Comparison of ENCODE assay signal across 9 cellular contexts in genomic region chr17:41496803-41497484, GRCh38. TPM values are rescaled to one million over a fixed set of nuclear protein-coding genes. Genes with fewer than 3 reads are reported as not detected.
A peak's percentile ranks its signal among the peaks of the same experiment; 100 is the strongest.
DNase-seq lines count a peak whose midpoint lies in the region; ATAC-seq lines count a peak whose summit lies in the region.
"Had no signal": no experiment of that assay in that cellular context is flagged by ENCODE, and none has a peak within 500 bp of the region (broad histone marks: within the 10 kb centered on the region; RNA-seq: fewer than 3 reads in every experiment).

No MANE protein-coding gene starts in this region.

- H3K9me3 ChIP-seq in Karpas-422 (ENCODE audit: low read length) (no peaks in the 10 kb centered on the region), skeletal muscle satellite cell (replicated peaks; ENCODE audit: low read length) (no peaks in the 10 kb centered on the region)

- POLR2A ChIA-PET in activated naive CD8-positive, alpha-beta T cell treated with anti-CD3 and anti-CD28 coated beads, Interleukin-2, amount 10 ng/mL, durations not matched to agents 7 days and 5 days (lab: Charles Lee) = no interaction called here

- H3K27me3 ChIP-seq in Karpas-422 (ENCODE audit: low read length) = no peaks in the 10 kb centered on the region
- H3K27me3 ChIP-seq in skeletal muscle satellite cell (ENCODE audit: control insufficient read depth, insufficient read depth, low read length) = no peaks in the 10 kb centered on the region

- no peak overlapping the region for H3K9ac ChIP-seq in Karpas-422 (ENCODE audit: low read length)
- H3K9ac ChIP-seq in skeletal muscle satellite cell (ENCODE audit: low read depth, low read length) = no peak overlapping the region

- H3K9me2 ChIP-seq in Karpas-422 (replicated peaks; ENCODE audit: insufficient read depth, low read length) = no peaks in the 10 kb centered on the region

- H3K27ac Mint-ChIP-seq in activated naive CD8-positive, alpha-beta T cell treated with anti-CD3 and anti-CD28 coated beads, Interleukin-2, amount 10 ng/mL, durations not matched to agents 7 days and 5 days = peak overlapping the region; percentile 68

- H3K27me3 Mint-ChIP-seq in activated naive CD8-positive, alpha-beta T cell treated with anti-CD3 and anti-CD28 coated beads, Interleukin-2, amount 10 ng/mL, durations not matched to agents 7 days and 5 days = no peaks in the 10 kb centered on the region

- H3K79me2 ChIP-seq in Karpas-422 (ENCODE audit: low read length) = no peaks in the 10 kb centered on the region

- H3K4me3 Mint-ChIP-seq in activated naive CD8-positive, alpha-beta T cell treated with anti-CD3 and anti-CD28 coated beads, Interleukin-2, amount 10 ng/mL, durations not matched to agents 7 days and 5 days = peak overlapping the region; percentile 33

- no peak overlapping the region for H3K27ac ChIP-seq in Karpas-422 (ENCODE audit: low read length)

- ATAC-seq in GM18907 (IDR thresholded peaks at IDR 0.05; ENCODE audit: unreplicated experiment) (peak; percentile 82), left cardiac atrium (peak; percentile 84 to 90)
- peak; percentile 97 for ATAC-seq in activated naive CD8-positive, alpha-beta T cell treated with anti-CD3 and anti-CD28 coated beads, Interleukin-2, amount 10 ng/mL, durations not matched to agents 7 days and 5 days (ENCODE audit: low read depth)

- H3K4me1 ChIP-seq in Karpas-422 (ENCODE audit: low read length) = peaks cover 3% of the 10 kb centered on the region
- peaks cover 30% of the 10 kb centered on the region for H3K4me1 ChIP-seq in skeletal muscle satellite cell (ENCODE audit: control insufficient read depth, insufficient read depth, low read length)

- no peaks in the 10 kb centered on the region for H3K9me3 Mint-ChIP-seq in activated naive CD8-positive, alpha-beta T cell treated with anti-CD3 and anti-CD28 coated beads, Interleukin-2, amount 10 ng/mL, durations not matched to agents 7 days and 5 days

- H3K36me3 ChIP-seq in Karpas-422 (ENCODE audit: insufficient read depth, low read length) (no peaks in the 10 kb centered on the region), skeletal muscle satellite cell (ENCODE audit: insufficient read depth, low read length) (no peaks in the 10 kb centered on the region)

- peak; percentile 91 for DNase-seq in AG20443 (ENCODE audit: low spot score)
- DNase-seq in Karpas-422 = peak; percentile 93
- DNase-seq in SKM-1 treated with dmso at 0.1 percent for 144 hours (lab: John Stamatoyannopoulos, UW; ENCODE audit: unreplicated experiment) = peak; percentile 97
- peak; percentile 76 for DNase-seq in activated naive CD8-positive, alpha-beta T cell treated with anti-CD3 and anti-CD28 coated beads, Interleukin-2, amount 10 ng/mL, durations not matched to agents 7 days and 5 days
- peak; percentile 76 for DNase-seq in left cardiac atrium
- no peak for DNase-seq in NCI-H2171 treated with DMSO at 0.1 percent for 48 hours (lab: John Stamatoyannopoulos, UW)

- H3K4me3 ChIP-seq in Karpas-422 (ENCODE audit: low read length) (no peak overlapping the region), skeletal muscle satellite cell (ENCODE audit: low read length) (no peak overlapping the region)

- no peaks in the 10 kb centered on the region for H4K20me1 ChIP-seq in Karpas-422 (ENCODE audit: insufficient read depth, low read depth, low read length)

- H2AFZ ChIP-seq in Karpas-422 (ENCODE audit: low read length) = peak overlapping the region; percentile 74; the same call in 1 of the 2 replicates

- intact Hi-C loops in left cardiac atrium (cut with DNase I) = no loop called here

- H3K36me3 Mint-ChIP-seq in activated naive CD8-positive, alpha-beta T cell treated with anti-CD3 and anti-CD28 coated beads, Interleukin-2, amount 10 ng/mL, durations not matched to agents 7 days and 5 days = no peaks in the 10 kb centered on the region

- H3K4me2 ChIP-seq in Karpas-422 (ENCODE audit: low read depth, low read length, poor library complexity, severe bottlenecking) (peak overlapping the region; percentile 32), skeletal muscle satellite cell (ENCODE audit: low read length) (peak overlapping the region; percentile 2)

- peaks cover 14% of the 10 kb centered on the region for H3K4me1 Mint-ChIP-seq in activated naive CD8-positive, alpha-beta T cell treated with anti-CD3 and anti-CD28 coated beads, Interleukin-2, amount 10 ng/mL, durations not matched to agents 7 days and 5 days

RNA-seq across cellular contexts. Expression of gene KRT36, which starts 7.2 kb away (rescaled TPM):
- not detected in 2 replicates for total RNA-seq in Karpas-422 (2014; rRNA removed; shearing (Covaris generic); ENCODE audit: low replicate concordance)
- not detected for total RNA-seq in activated naive CD8-positive, alpha-beta T cell treated with anti-CD3 and anti-CD28 coated beads, Interleukin-2, amount 10 ng/mL, durations not matched to agents 7 days and 5 days
- not detected for total RNA-seq in left cardiac atrium
- total RNA-seq in skeletal muscle satellite cell (2012; rRNA removed) = not detected in 2 replicates
- total RNA-seq: urinary bladder had no signal

RNA-seq across cellular contexts. Expression of gene KRT13, which starts 8.5 kb away (rescaled TPM):
- total RNA-seq in Karpas-422 (2014; rRNA removed; shearing (Covaris generic); ENCODE audit: low replicate concordance) = not detected in 2 replicates
- not detected for total RNA-seq in activated naive CD8-positive, alpha-beta T cell treated with anti-CD3 and anti-CD28 coated beads, Interleukin-2, amount 10 ng/mL, durations not matched to agents 7 days and 5 days
- not detected for total RNA-seq in left cardiac atrium
- not detected in 2 replicates for total RNA-seq in skeletal muscle satellite cell (2012; rRNA removed)

RNA-seq across cellular contexts. Expression of gene KRT35, which starts 16.0 kb away (rescaled TPM):
- total RNA-seq in Karpas-422 (2014; rRNA removed; shearing (Covaris generic); ENCODE audit: low replicate concordance) = not detected in 2 replicates
- total RNA-seq in activated naive CD8-positive, alpha-beta T cell treated with anti-CD3 and anti-CD28 coated beads, Interleukin-2, amount 10 ng/mL, durations not matched to agents 7 days and 5 days = not detected
- not detected for total RNA-seq in left cardiac atrium
- not detected in 2 replicates for total RNA-seq in skeletal muscle satellite cell (2012; rRNA removed)
- total RNA-seq: urinary bladder had no signal

RNA-seq across cellular contexts. Expression of gene KRT15, which starts 21.7 kb away (rescaled TPM):
- not detected in 2 replicates for total RNA-seq in Karpas-422 (2014; rRNA removed; shearing (Covaris generic); ENCODE audit: low replicate concordance)
- not detected for total RNA-seq in activated naive CD8-positive, alpha-beta T cell treated with anti-CD3 and anti-CD28 coated beads, Interleukin-2, amount 10 ng/mL, durations not matched to agents 7 days and 5 days
- total RNA-seq in left cardiac atrium = under 1 TPM; 0.24 to 0.37 TPM
- 0.44 and 1.5 TPM in 2 replicates for total RNA-seq in skeletal muscle satellite cell (2012; rRNA removed)

RNA-seq across cellular contexts. Expression of gene KRT32, which starts 29.8 kb away (rescaled TPM):
- total RNA-seq in Karpas-422 (2014; rRNA removed; shearing (Covaris generic); ENCODE audit: low replicate concordance) = not detected in 2 replicates
- total RNA-seq in activated naive CD8-positive, alpha-beta T cell treated with anti-CD3 and anti-CD28 coated beads, Interleukin-2, amount 10 ng/mL, durations not matched to agents 7 days and 5 days = not detected
- not detected for total RNA-seq in left cardiac atrium
- not detected in 2 replicates for total RNA-seq in skeletal muscle satellite cell (2012; rRNA removed)
- total RNA-seq: urinary bladder had no signal
